16 cellular contexts compared by ENCODE assay signal in genomic region chr11:87851234-87851633, GRCh38.
DNase-seq lines count a peak whose midpoint lies in the region; ATAC-seq and TF ChIP-seq lines count a peak whose summit lies in the region.
"Had no signal": no experiment of that assay in that cellular context is flagged by ENCODE, and none has a peak within 500 bp of the region (broad histone marks: within the 10 kb centered on the region; RNA-seq: fewer than 3 reads in every experiment).

No MANE protein-coding gene starts in this region.

- H3K4me1 ChIP-seq in mesenchymal stem cell (ENCODE audit: control insufficient read depth, insufficient read depth, low read depth, low read length) (no peaks in the 10 kb centered on the region), right atrium auricular region (no peaks in the 10 kb centered on the region)
- H3K4me1 ChIP-seq: testis had no signal

- H3K9ac ChIP-seq in mesenchymal stem cell (ENCODE audit: low read length): no peak overlapping the region

- ATAC-seq in GM21526 (IDR thresholded peaks at IDR 0.05; ENCODE audit: low FRiP score, unreplicated experiment): no peak
- ATAC-seq: naive thymus-derived CD8-positive, alpha-beta T cell had no signal

- H4K91ac ChIP-seq in mesenchymal stem cell (ENCODE audit: low read length): no peak overlapping the region

- no peak overlapping the region for H3K4me3 ChIP-seq in choroid plexus epithelial cell (ENCODE audit: low read depth, low read length)
- H3K4me3 ChIP-seq in mesenchymal stem cell (ENCODE audit: insufficient read depth in 1 of 2, low read depth in 1 of 2, low read length in 2 of 2): no peak overlapping the region
- H3K4me3 ChIP-seq in right atrium auricular region: no peak overlapping the region
- H3K4me3 ChIP-seq: testis had no signal

- H3K18ac ChIP-seq in mesenchymal stem cell (ENCODE audit: low read depth in 1 of 2, low read length in 2 of 2): no peak overlapping the region

- no peak overlapping the region for H3K27ac ChIP-seq in mesenchymal stem cell (ENCODE audit: low read length, poor library complexity, severe bottlenecking)
- no peak overlapping the region for H3K27ac ChIP-seq in right atrium auricular region
- H3K27ac ChIP-seq: testis had no signal

- H3K4ac ChIP-seq in mesenchymal stem cell (ENCODE audit: low read depth in 1 of 2, low read length in 2 of 2): no peak overlapping the region

- no CpG with 5 or more reads among the region's 2 CpGs for WGBS in mesenchymal stem cell

- no peak overlapping the region for H2AK5ac ChIP-seq in mesenchymal stem cell (ENCODE audit: low read length, severe bottlenecking)

- H2AFZ ChIP-seq in mesenchymal stem cell (ENCODE audit: low read depth, low read length): no peak overlapping the region

- H2BK5ac ChIP-seq in mesenchymal stem cell (ENCODE audit: low read depth, low read length, poor library complexity, severe bottlenecking): no peak overlapping the region

- H2BK15ac ChIP-seq in mesenchymal stem cell (ENCODE audit: low read depth, poor library complexity, severe bottlenecking): no peak overlapping the region

- no peak overlapping the region for H2BK120ac ChIP-seq in mesenchymal stem cell (ENCODE audit: low read depth, low read length)

- H3K27me3 ChIP-seq in mesenchymal stem cell (ENCODE audit: control insufficient read depth in 1 of 2, insufficient read depth in 1 of 2, low read length in 2 of 2): no peaks in the 10 kb centered on the region
- no peaks in the 10 kb centered on the region for H3K27me3 ChIP-seq in right atrium auricular region
- H3K27me3 ChIP-seq: testis had no signal

- H3K14ac ChIP-seq in mesenchymal stem cell (ENCODE audit: low read length in 2 of 2): no peak overlapping the region

- DNase-seq in AG08396 (ENCODE audit: low spot score): peak; percentile 13
- DNase-seq in NCI-H226: peak; percentile 39
- DNase-seq in choroid plexus epithelial cell (ENCODE audit: low read depth): peak; percentile 6
- DNase-seq in mesenchymal stem cell: peak; percentile 76
- no peak for DNase-seq in GM13976 (ENCODE audit: low spot score)
- no peak for DNase-seq in NCI-H146 (lab: John Stamatoyannopoulos, UW)
- no peak for DNase-seq in right atrium auricular region (ENCODE audit: low spot score)
- DNase-seq: activated B cell treated with CpG ODN at 0.5 μM for 24 hours; activated gamma-delta T cell treated with Interleukin-2 at 50 U/mL for 16 hours; Calu3; naive thymus-derived CD8-positive, alpha-beta T cell; NCI-H2081; NCI-H774; stimulated activated CD4-positive, alpha-beta T cell treated with anti-CD3 and anti-CD28 coated beads, Interleukin-1b, Interleukin-23, amount 100 ng/mL, for 48 hours; testis had no signal

- H3K36me3 ChIP-seq in mesenchymal stem cell (ENCODE audit: control insufficient read depth in 1 of 2, insufficient read depth in 2 of 2, low read depth in 1 of 2, low read length in 2 of 2) (no peaks in the 10 kb centered on the region), right atrium auricular region (no peaks in the 10 kb centered on the region)

- no peak overlapping the region for H3K4me2 ChIP-seq in mesenchymal stem cell (ENCODE audit: low read length, poor library complexity, severe bottlenecking)

- H4K8ac ChIP-seq in mesenchymal stem cell (ENCODE audit: low read length): no peak overlapping the region

- H3K23ac ChIP-seq in mesenchymal stem cell (ENCODE audit: low read length in 2 of 2): no peak overlapping the region

- H3K9me3 ChIP-seq in mesenchymal stem cell (ENCODE audit: control insufficient read depth, low read length) (no peaks in the 10 kb centered on the region), right atrium auricular region (no peaks in the 10 kb centered on the region)
- H3K9me3 ChIP-seq: testis had no signal

- in situ Hi-C loops in GM13976 (cut with MboI; ENCODE audit: low sequenced_read_pairs, unreplicated experiment): no loop called here

- TF ChIP-seq CTCF in choroid plexus epithelial cell (conservative IDR thresholded peaks at IDR 0.05; ENCODE audit: low read depth, low read length): no peak
- TF ChIP-seq CTCF in GM13976 (IDR thresholded peaks at IDR 0.05; ENCODE audit: borderline replicate concordance, control extremely low read depth, extremely low read depth, insufficient read depth, missing control alignments): no peak
- no peak for TF ChIP-seq CTCF in right atrium auricular region (IDR thresholded peaks at IDR 0.05)

- no peak overlapping the region for H2BK12ac ChIP-seq in mesenchymal stem cell (ENCODE audit: low read length in 2 of 2)

- H3K79me1 ChIP-seq in mesenchymal stem cell (replicated peaks; ENCODE audit: low read length, poor library complexity, severe bottlenecking): no peaks in the 10 kb centered on the region

Comparison
In these comparisons a context has a peak if more than half of its experiments do, and no peak if none do; other contexts are left out.
1. DNase-seq: peak in AG08396 (single experiment), NCI-H226 (single experiment), choroid plexus epithelial cell (single experiment) and mesenchymal stem cell (single experiment); none in GM13976 (single experiment), NCI-H146 (single experiment) and right atrium auricular region (single experiment).